Comparison of ENCODE assay signal across 26 cellular contexts in the genomic region with DNA sequence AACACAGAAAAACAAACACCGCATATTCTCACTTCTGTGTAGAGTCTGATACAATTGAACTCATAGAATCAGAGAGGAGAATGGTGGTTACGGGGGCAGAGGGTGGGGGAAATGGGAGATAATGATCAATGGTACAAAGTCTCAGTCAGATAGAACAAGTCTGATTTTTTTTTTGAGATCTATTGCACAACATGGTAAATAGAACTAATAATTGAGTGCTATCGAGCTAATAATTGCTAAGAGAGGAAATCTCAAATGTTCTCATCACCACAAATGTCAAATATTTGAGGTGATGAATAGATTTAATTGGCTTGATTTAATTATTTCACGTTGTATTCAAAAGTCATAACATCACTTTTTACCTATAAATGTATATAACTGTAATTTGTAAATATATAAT.
"Had no signal": no experiment of that assay in that cellular context is flagged by ENCODE, and none has a peak within 500 bp of the region (broad histone marks: within the 10 kb centered on the region; RNA-seq: fewer than 3 reads in every experiment).

No MANE protein-coding gene starts in this region.

- DNase-seq: naive thymus-derived CD8-positive, alpha-beta T cell; nephron progenitor cell; nucleus accumbens; posterior cingulate gyrus; psoas muscle; right cardiac atrium; right lobe of liver; sigmoid colon; small intestine; stimulated activated CD4-positive, alpha-beta T cell treated with anti-CD3 and anti-CD28 coated beads, Interleukin-15, amount 100 ng/mL, for 24 hours; stimulated activated CD4-positive, alpha-beta T cell treated with anti-CD3 and anti-CD28 coated beads, Interleukin-2, amount 100 ng/mL, for 24 hours; stimulated activated CD4-positive, alpha-beta T cell treated with anti-CD3 and anti-CD28 coated beads, Interleukin-2, amount 100 ng/mL, for 48 hours; stimulated activated CD4-positive, alpha-beta T cell treated with anti-CD3 and anti-CD28 coated beads, Interleukin-4, amount 100 ng/mL, for 24 hours; stimulated activated naive B cell treated with anti-CD40 and anti-IgM and Interleukin-4, amounts not matched to agents 10 μg/mL and 1 μg/mL and 100 μg/mL, for 72 hours; stimulated activated naive CD4-positive, alpha-beta T cell treated with Interleukin-2 at 50 U/mL for 16 hours; stomach; thyroid gland; trophoblast cell; upper lobe of left lung had no signal

- H3K27ac ChIP-seq: neutrophil, parathyroid adenoma, psoas muscle, right lobe of liver, sigmoid colon, stomach, thoracic aorta, thyroid gland, tibial nerve, upper lobe of left lung, vagina had no signal

- H3K9me3 ChIP-seq: neutrophil, psoas muscle, right lobe of liver, sigmoid colon, stomach, thoracic aorta, thyroid gland, tibial nerve, upper lobe of left lung, vagina had no signal

- ATAC-seq: naive thymus-derived CD8-positive, alpha-beta T cell; natural killer cell treated with Interleukin-12 subunit alpha and Interleukin-12 subunit beta and Interleukin-15 and Interleukin-18, amount 100 ng/mL, for 72 hours; psoas muscle; right cardiac atrium; stimulated activated effector memory CD8-positive, alpha-beta T cell treated with anti-CD3 and anti-CD28 coated beads, Interleukin-12 subunit alpha, Interleukin-12 subunit beta, amount 100 ng/mL, for 72 hours; stimulated activated naive B cell treated with anti-CD40 and anti-IgM and Interleukin-4, amounts not matched to agents 10 μg/mL and 1 μg/mL and 100 μg/mL, for 72 hours had no signal

- H2AFZ ChIP-seq: parathyroid adenoma had no signal

- H3K4me3 ChIP-seq: psoas muscle, right lobe of liver, sigmoid colon, stomach, thoracic aorta, thyroid gland, tibial nerve, upper lobe of left lung, vagina had no signal

- H3K4me1 ChIP-seq: parathyroid adenoma, psoas muscle, thyroid gland, tibial nerve, upper lobe of left lung, vagina had no signal

- H3K27me3 ChIP-seq: neutrophil, right lobe of liver, sigmoid colon, stomach, thyroid gland, tibial nerve, upper lobe of left lung, vagina had no signal

- H3K9ac ChIP-seq: parathyroid adenoma had no signal

- H3K36me3 ChIP-seq: neutrophil, right lobe of liver, sigmoid colon, stomach, thoracic aorta, thyroid gland, tibial nerve, upper lobe of left lung, vagina had no signal
